14 cellular contexts compared by ENCODE assay signal in genomic region chr17:20922128-20922670, GRCh38.
DNase-seq lines count a peak whose midpoint lies in the region; ATAC-seq, FAIRE-seq and TF ChIP-seq lines count a peak whose summit lies in the region.
"Had no signal": no experiment of that assay in that cellular context is flagged by ENCODE, and none has a peak within 500 bp of the region (broad histone marks: within the 10 kb centered on the region; RNA-seq: fewer than 3 reads in every experiment).

No MANE protein-coding gene starts in this region.

- in situ Hi-C loops in transverse colon (cut with MboI; ENCODE audit: low pct_ligation_motif_present in 1 of 4, low pct_unique_long_range_greater_than_20kb in 1 of 4, low sequenced_read_pairs in 3 of 4) = no loop called here

- H3K27me3 ChIP-seq in bronchial epithelial cell (ENCODE audit: control insufficient read depth, insufficient read depth, low read length) = no peaks in the 10 kb centered on the region
- no peaks in the 10 kb centered on the region for H3K27me3 ChIP-seq in right atrium auricular region
- no peaks in the 10 kb centered on the region for H3K27me3 ChIP-seq in transverse colon

- TF ChIP-seq POLR2A in transverse colon (IDR thresholded peaks at IDR 0.05) = no peak

- TF ChIP-seq CTCF in bronchial epithelial cell (IDR thresholded peaks at IDR 0.05; ENCODE audit: insufficient read depth, low read length, severe bottlenecking) (no peak), right atrium auricular region (IDR thresholded peaks at IDR 0.05) (no peak), transverse colon (IDR thresholded peaks at IDR 0.05) (no peak)

- 76 to 86% methylated on average over 1 of the region's 1 CpG for WGBS in transverse colon (ENCODE audit: low coverage in 1 of 2), 2 donors

- intact Hi-C loops in transverse colon (cut with DNase I; ENCODE audit: low total_unique reads) = no loop called here

- no peak for TF ChIP-seq EP300 in transverse colon (IDR thresholded peaks at IDR 0.05; ENCODE audit: low read depth)

- H3K9me3 ChIP-seq in right atrium auricular region (no peaks in the 10 kb centered on the region), transverse colon (no peaks in the 10 kb centered on the region)

- DNase-seq in DMS 273 (lab: John Stamatoyannopoulos, UW; ENCODE audit: unreplicated experiment) (peak; percentile 31), DMS 273 treated with DMSO at 0.1 percent for 48 hours (lab: John Stamatoyannopoulos, UW) (no peak), bronchial epithelial cell (ENCODE audit: low read depth) (peak; percentile 35), right atrium auricular region (ENCODE audit: low spot score) (no peak), transverse colon (no peak), NCI-H1092 treated with DMSO at 0.1 percent for 48 hours (lab: John Stamatoyannopoulos, UW) (no peak), NCI-H2171 (lab: John Stamatoyannopoulos, UW) (no peak)
- DNase-seq: amygdala; DMS79; kidney; NCI-H1417; stimulated activated CD4-positive, alpha-beta T cell treated with anti-CD3 and anti-CD28 coated beads, Interleukin-4, amount 100 ng/mL, for 24 hours had no signal

- no peak overlapping the region for H3K4me3 ChIP-seq in bronchial epithelial cell (ENCODE audit: low read depth, low read length)
- peak overlapping the region in 1 of 2 donors; percentile 14 for H3K4me3 ChIP-seq in right atrium auricular region
- H3K4me3 ChIP-seq in transverse colon = no peak overlapping the region

- H3K4me1 ChIP-seq in right atrium auricular region (no peaks in the 10 kb centered on the region), transverse colon (no peaks in the 10 kb centered on the region)

- no peak for ATAC-seq in GM21360 (IDR thresholded peaks at IDR 0.05; ENCODE audit: unreplicated experiment)

- H3K27ac ChIP-seq in right atrium auricular region (peak overlapping the region; percentile 61 to 74), transverse colon (peak overlapping the region; percentile 25 to 57 (median 40))
- H3K27ac ChIP-seq: 22Rv1 had no signal

- H3K36me3 ChIP-seq in bronchial epithelial cell (ENCODE audit: control insufficient read depth, insufficient read depth, low read length) = no peaks in the 10 kb centered on the region
- no peaks in the 10 kb centered on the region for H3K36me3 ChIP-seq in right atrium auricular region
- no peaks in the 10 kb centered on the region for H3K36me3 ChIP-seq in transverse colon

- no peak for FAIRE-seq in bronchial epithelial cell (lab: Jason Lieb, UNC)
- FAIRE-seq: kidney had no signal

Comparison
In these comparisons a context has a peak if more than half of its experiments do, and no peak if none do; other contexts are left out.
1. DNase-seq: peak in DMS 273 (single experiment) and bronchial epithelial cell (single experiment); none in DMS 273 treated with DMSO at 0.1 percent for 48 hours (single experiment), right atrium auricular region (single experiment), transverse colon (single experiment), NCI-H1092 treated with DMSO at 0.1 percent for 48 hours (single experiment) and NCI-H2171 (single experiment).